ENCODE assay signal across 30 cellular contexts in genomic region chr1:219985169-219985568, GRCh38. TPM values are rescaled to one million over a fixed set of nuclear protein-coding genes. Genes with fewer than 3 reads are reported as not detected.
DNase-seq lines count a peak whose midpoint lies in the region; ATAC-seq, FAIRE-seq and TF ChIP-seq lines count a peak whose summit lies in the region.
"Had no signal": no experiment of that assay in that cellular context is flagged by ENCODE, and none has a peak within 500 bp of the region (broad histone marks: within the 10 kb centered on the region; RNA-seq: fewer than 3 reads in every experiment).

No MANE protein-coding gene starts in this region.

- H3K9me3 ChIP-seq in small intestine (ENCODE audit: control insufficient read depth, low read depth) = no peaks in the 10 kb centered on the region
- H3K9me3 ChIP-seq: gastroesophageal sphincter, ovary, Peyer's patch had no signal

- ATAC-seq in GM19467 (IDR thresholded peaks at IDR 0.05; ENCODE audit: unreplicated experiment) = peak; percentile 37
- ATAC-seq in HG02885 (IDR thresholded peaks at IDR 0.05; ENCODE audit: poor library complexity, unreplicated experiment) = peak; percentile 36
- ATAC-seq: activated CD8-positive, alpha-beta T cell treated with anti-CD3 and anti-CD28 coated beads, Interleukin-2, amount 10 ng/mL, durations not matched to agents 7 days and 5 days; gastroesophageal sphincter; HCT116; left ventricle myocardium superior; natural killer cell treated with Interleukin-12 subunit alpha and Interleukin-12 subunit beta and Interleukin-15 and Interleukin-18, amount 100 ng/mL, for 72 hours had no signal

- no peak for TF ChIP-seq CTCF in D721Med (IDR thresholded peaks at IDR 0.05; ENCODE audit: insufficient read depth, missing control alignments)

- H3K36me3 ChIP-seq in small intestine (ENCODE audit: control insufficient read depth in 2 of 2, insufficient read depth in 2 of 2, low read length in 2 of 2) = peaks cover 9 to 11% of the 10 kb centered on the region in 2 donors
- H3K36me3 ChIP-seq: ovary had no signal

- H3K27me3 ChIP-seq in small intestine (ENCODE audit: control insufficient read depth in 2 of 2, insufficient read depth in 2 of 2, low read length in 2 of 2) = no peaks in the 10 kb centered on the region
- H3K27me3 ChIP-seq: gastroesophageal sphincter, ovary, Peyer's patch had no signal

- FAIRE-seq in GM18507 (lab: Jason Lieb, UNC) (peak; percentile 71), small intestine (lab: Jason Lieb, UNC) (no peak), D721Med (lab: Jason Lieb, UNC) (no peak)
- FAIRE-seq: endometrium, islet of Langerhans had no signal

- H3K4me3 ChIP-seq in small intestine (ENCODE audit: low read depth in 1 of 2, low read length in 2 of 2) = no peak overlapping the region
- H3K4me3 ChIP-seq: gastroesophageal sphincter, ovary, Peyer's patch, smooth muscle cell had no signal

- DNase-seq in GM18507 (ENCODE audit: extremely low spot score, insufficient read length, low read depth) (no peak), germinal center (ENCODE audit: low spot score) (peak; percentile 6), NCI-H2081 treated with DMSO at 0.1 percent for 48 hours (lab: John Stamatoyannopoulos, UW) (no peak), small intestine (no peak), D721Med (ENCODE audit: insufficient read length, low spot score) (no peak), NCI-H1694 treated with DMSO at 0.1 percent for 48 hours (lab: John Stamatoyannopoulos, UW) (no peak)
- DNase-seq: activated CD4-positive, alpha-beta T cell treated with anti-CD3 and anti-CD28 coated beads for 1 hour; activated CD8-positive, alpha-beta T cell treated with anti-CD3 and anti-CD28 coated beads, Interleukin-2, amount 10 ng/mL, durations not matched to agents 7 days and 5 days; activated effector memory CD4-positive, alpha-beta T cell treated with anti-CD3 and anti-CD28 coated beads, Interleukin-2, amount 50 U/mL, for 16 hours; activated naive CD8-positive, alpha-beta T cell treated with anti-CD3 and anti-CD28 coated beads, Interleukin-2, amount 10 ng/mL, durations not matched to agents 7 days and 5 days; activated T-cell treated with anti-CD3 and anti-CD28 coated beads for 4 hours; Calu3; central memory CD4-positive, alpha-beta T cell; dermis blood vessel endothelial cell; left ventricle myocardium superior; NCI-H187; NCI-H526 treated with DMSO at 0.1 percent for 48 hours; ovary; Peyer's patch; retina; stimulated activated CD4-positive, alpha-beta T cell treated with anti-CD3 and anti-CD28 coated beads, Interleukin-2, amount 100 ng/mL, for 24 hours had no signal

- 87 to 98% (median 88%) methylated on average over 3 of the region's 3 CpGs for WGBS in small intestine, 3 donors

- no peaks in the 10 kb centered on the region for H3K4me1 ChIP-seq in small intestine (ENCODE audit: control insufficient read depth in 2 of 2, insufficient read depth in 1 of 2, low read depth in 1 of 2, low read length in 1 of 2)
- H3K4me1 ChIP-seq: gastroesophageal sphincter, Peyer's patch had no signal

- no peak overlapping the region for H3K27ac ChIP-seq in small intestine (ENCODE audit: low read depth in 1 of 2, low read length in 1 of 2)
- H3K27ac ChIP-seq: gastroesophageal sphincter, ovary, Peyer's patch had no signal

RNA-seq across cellular contexts. Expression of gene SLC30A10, which starts 56.8 kb away (rescaled TPM):
- 1 to 10 TPM; 4.7 to 7.6 (median 6.5) TPM for polyA plus RNA-seq in small intestine
- polyA plus RNA-seq: BJ, smooth muscle cell had no signal
